3 cellular contexts compared by ENCODE assay signal in genomic region chr12:58041441-58041840, GRCh38.
"Had no signal": no experiment of that assay in that cellular context is flagged by ENCODE, and none has a peak within 500 bp of the region (broad histone marks: within the 10 kb centered on the region; RNA-seq: fewer than 3 reads in every experiment).

No MANE protein-coding gene starts in this region.

- H3K4me3 ChIP-seq: GM12878 had no signal

- DNase-seq: GDM1, GF-D8 had no signal
